Comparison of ENCODE assay signal across 8 cellular contexts in genomic region chrX:41275661-41276609, GRCh38. TPM values are rescaled to one million over a fixed set of nuclear protein-coding genes. Genes with fewer than 3 reads are reported as not detected.
A peak's percentile ranks its signal among the peaks of the same experiment; 100 is the strongest.
DNase-seq lines count a peak whose midpoint lies in the region; ATAC-seq lines count a peak whose summit lies in the region.

No MANE protein-coding gene starts in this region.

- peak overlapping the region; percentile 82 to 86 for H3K4me3 Mint-ChIP-seq in stimulated activated naive CD8-positive, alpha-beta T cell treated with anti-CD3 and anti-CD28 coated beads, Interleukin-15, amount 100 ng/mL, for 72 hours

- peaks cover 15% of the 10 kb centered on the region for H3K4me1 Mint-ChIP-seq in stimulated activated naive CD8-positive, alpha-beta T cell treated with anti-CD3 and anti-CD28 coated beads, Interleukin-15, amount 100 ng/mL, for 72 hours

- peak; percentile 60 for DNase-seq in EL
- DNase-seq in NCI-H69 (lab: John Stamatoyannopoulos, UW) = peak; percentile 63
- DNase-seq in activated T-cell treated with anti-CD3 and anti-CD28 coated beads, Interleukin-2, amount 50 U/mL, for 48 hours = peak; percentile 68 to 75
- peak; percentile 61 for DNase-seq in fibroblast of gingiva (ENCODE audit: low read depth)
- peak; percentile 49 for DNase-seq in myocyte (ENCODE audit: low read depth)
- peak; percentile 43 to 66 for DNase-seq in stimulated activated naive CD8-positive, alpha-beta T cell treated with anti-CD3 and anti-CD28 coated beads, Interleukin-15, amount 100 ng/mL, for 72 hours

- ATAC-seq in HG02642 (IDR thresholded peaks at IDR 0.05; ENCODE audit: poor library complexity, unreplicated experiment) (peak; percentile 71), GM19455 (IDR thresholded peaks at IDR 0.05; ENCODE audit: unreplicated experiment) (no peak)
- ATAC-seq in stimulated activated naive CD8-positive, alpha-beta T cell treated with anti-CD3 and anti-CD28 coated beads, Interleukin-15, amount 100 ng/mL, for 72 hours = peak; percentile 87

- peak overlapping the region; percentile 94 for H3K27ac Mint-ChIP-seq in stimulated activated naive CD8-positive, alpha-beta T cell treated with anti-CD3 and anti-CD28 coated beads, Interleukin-15, amount 100 ng/mL, for 72 hours

- no peaks in the 10 kb centered on the region for H3K27me3 Mint-ChIP-seq in stimulated activated naive CD8-positive, alpha-beta T cell treated with anti-CD3 and anti-CD28 coated beads, Interleukin-15, amount 100 ng/mL, for 72 hours

- no peaks in the 10 kb centered on the region for H3K9me3 Mint-ChIP-seq in stimulated activated naive CD8-positive, alpha-beta T cell treated with anti-CD3 and anti-CD28 coated beads, Interleukin-15, amount 100 ng/mL, for 72 hours

RNA-seq across cellular contexts. Expression of gene DDX3X, which starts 58.0 kb away (rescaled TPM):
- total RNA-seq in myocyte = 197 and 238 TPM in 2 replicates
- 71.7 TPM for polyA plus RNA-seq in myocyte (2012)
